Comparison of ENCODE assay signal across 9 cellular contexts in the genomic region with DNA sequence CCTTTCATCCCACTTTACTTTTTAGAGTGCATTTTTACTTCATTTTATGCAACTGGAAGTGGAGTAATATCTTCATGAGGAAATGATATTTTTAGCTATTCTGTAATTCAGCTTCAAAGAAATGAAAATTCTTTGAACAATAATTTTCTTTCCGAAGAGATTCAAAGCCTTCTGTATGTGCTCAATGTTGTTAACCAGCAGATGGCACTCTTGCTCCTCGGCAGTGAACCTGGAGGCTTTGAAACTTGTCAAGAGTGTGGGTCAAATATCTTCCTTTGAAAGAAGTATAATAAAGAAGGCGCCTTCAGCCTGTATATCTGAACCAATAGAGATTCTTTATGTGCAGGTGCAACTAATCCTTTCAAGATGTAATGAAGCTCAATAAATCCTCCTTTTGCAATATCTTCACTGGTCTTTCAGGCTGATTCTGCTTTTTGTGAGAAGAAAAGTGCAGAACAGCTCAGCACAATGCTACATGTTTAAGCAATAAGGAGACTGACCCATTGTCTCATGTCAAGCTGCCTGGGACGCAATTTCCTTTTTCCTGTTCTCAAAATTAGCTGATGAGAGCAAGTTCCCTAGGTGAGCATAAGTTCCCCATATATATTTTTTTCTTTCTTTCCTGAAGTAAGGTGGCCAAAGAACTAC.
DNase-seq lines count a peak whose midpoint lies in the region; ATAC-seq, FAIRE-seq and TF ChIP-seq lines count a peak whose summit lies in the region.
"Had no signal": no experiment of that assay in that cellular context is flagged by ENCODE, and none has a peak within 500 bp of the region (broad histone marks: within the 10 kb centered on the region; RNA-seq: fewer than 3 reads in every experiment).

No MANE protein-coding gene starts in this region.

- TF ChIP-seq CTCF in ovary (IDR thresholded peaks at IDR 0.05): no peak

- H3K27me3 Mint-ChIP-seq in activated T-cell treated with anti-CD3 and anti-CD28 coated beads, Interleukin-2, amount 50 U/mL, for 4 hours (ENCODE audit: low read depth): peaks cover 2% of the 10 kb centered on the region
- H3K27me3 Mint-ChIP-seq: central memory CD8-positive, alpha-beta T cell had no signal

- H3K27ac ChIP-seq in ovary: no peak overlapping the region

- no peaks in the 10 kb centered on the region for H3K9me3 ChIP-seq in NT2/D1 (ENCODE audit: insufficient read depth, low read length)
- no peaks in the 10 kb centered on the region for H3K9me3 ChIP-seq in ovary

- no peaks in the 10 kb centered on the region for H3K36me3 Mint-ChIP-seq in activated T-cell treated with anti-CD3 and anti-CD28 coated beads, Interleukin-2, amount 50 U/mL, for 4 hours (ENCODE audit: insufficient read depth)

- DNase-seq in G401 (ENCODE audit: low spot score) (peak; percentile 61), HTR-8/SVneo (ENCODE audit: insufficient read length, low spot score) (peak; percentile 42), NT2/D1 (ENCODE audit: low read depth, low spot score) (peak; percentile 71), frontal cortex (ENCODE audit: low spot score in 2 of 2) (peak in 1 of 2 donors; percentile 21), ovary (peak in 3 of 5 donors; percentile 9 to 34 (median 34))
- DNase-seq in activated T-cell treated with anti-CD3 and anti-CD28 coated beads, Interleukin-2, amount 50 U/mL, for 4 hours: peak; percentile 24

- ATAC-seq in GM21528 (IDR thresholded peaks at IDR 0.05; ENCODE audit: low FRiP score, unreplicated experiment): peak; percentile 82
- peak in 1 of 2 donors; percentile 38 for ATAC-seq in activated T-cell treated with anti-CD3 and anti-CD28 coated beads, Interleukin-2, amount 50 U/mL, for 4 hours
- no peak for ATAC-seq in HG03139 (IDR thresholded peaks at IDR 0.05; ENCODE audit: unreplicated experiment)

- in situ Hi-C loops in G401 (cut with HindIII; ENCODE audit: low sequenced_read_pairs): no loop called here

- no peaks in the 10 kb centered on the region for H3K27me3 ChIP-seq in NT2/D1 (ENCODE audit: insufficient read depth, insufficient read length)
- H3K27me3 ChIP-seq in ovary: no peaks in the 10 kb centered on the region

- TF ChIP-seq EP300 in ovary (IDR thresholded peaks at IDR 0.05): no peak

- H3K4me3 Mint-ChIP-seq in activated T-cell treated with anti-CD3 and anti-CD28 coated beads, Interleukin-2, amount 50 U/mL, for 4 hours: no peak overlapping the region
- H3K4me3 Mint-ChIP-seq: central memory CD8-positive, alpha-beta T cell had no signal

- H3K9me3 Mint-ChIP-seq in activated T-cell treated with anti-CD3 and anti-CD28 coated beads, Interleukin-2, amount 50 U/mL, for 4 hours: no peaks in the 10 kb centered on the region

- no peak overlapping the region for H3K9ac ChIP-seq in NT2/D1 (ENCODE audit: insufficient read length, low read depth)

- 30 to 32% (median 32%) methylated on average over 4 of the region's 4 CpGs for WGBS in ovary, 3 donors

- H3K4me1 ChIP-seq in NT2/D1 (ENCODE audit: insufficient read depth, insufficient read length): no peaks in the 10 kb centered on the region
- H3K4me1 ChIP-seq in ovary (ENCODE audit: insufficient read depth): no peaks in the 10 kb centered on the region

- FAIRE-seq in HTR-8/SVneo (lab: Jason Lieb, UNC) (no peak), frontal cortex (lab: Jason Lieb, UNC) (peak; percentile 86)

- H3K4me1 Mint-ChIP-seq in activated T-cell treated with anti-CD3 and anti-CD28 coated beads, Interleukin-2, amount 50 U/mL, for 4 hours (ENCODE audit: low read depth): peaks cover 1% of the 10 kb centered on the region
- H3K4me1 Mint-ChIP-seq: central memory CD8-positive, alpha-beta T cell had no signal

- H3K4me3 ChIP-seq in NT2/D1 (ENCODE audit: insufficient read length, low read depth) (no peak overlapping the region), ovary (no peak overlapping the region)

- intact Hi-C loops in ovary (cut with DNase I): loop anchor here in 1 of 4 donors (10.0 kb wide), 1 partner anchor 1089 kb away; no protein-coding TSS in a partner anchor

- TF ChIP-seq POLR2A in ovary (IDR thresholded peaks at IDR 0.05): no peak

- H3K36me3 ChIP-seq in NT2/D1 (ENCODE audit: insufficient read depth, insufficient read length, low read length) (no peaks in the 10 kb centered on the region), ovary (no peaks in the 10 kb centered on the region)
